Comparison of ENCODE assay signal across 8 cellular contexts in genomic region chr6:45377555-45378323, GRCh38. TPM values are rescaled to one million over a fixed set of nuclear protein-coding genes. Genes with fewer than 3 reads are reported as not detected.
DNase-seq lines count a peak whose midpoint lies in the region; TF ChIP-seq lines count a peak whose summit lies in the region.

SUPT3H (minus strand) TSS chr6:45377934.

- H3K27me3 ChIP-seq in Caco-2 (replicated peaks; ENCODE audit: control insufficient read depth, insufficient read depth, low read length): no peaks in the 10 kb centered on the region

- H3K9me3 Mint-ChIP-seq in Caco-2 (ENCODE audit: unreplicated experiment) (no peaks in the 10 kb centered on the region), endothelial cell (ENCODE audit: unreplicated experiment) (no peaks in the 10 kb centered on the region)

- peaks cover 9% of the 10 kb centered on the region for H3K4me1 ChIP-seq in Caco-2

- POLR2A ChIA-PET in Caco-2 (lab: Charles Lee): interaction anchor here (0.6 to 1.1 kb wide), 5 partner anchors 15 to 503 kb away, joined by 3 to 4 read pairs (median 3); no protein-coding TSS in a partner anchor

- H3K4me3 ChIP-seq in Caco-2 (ENCODE audit: low read depth, low read length): peak within 1 kb of the TSS; percentile 89

- CTCF ChIA-PET in Caco-2 (lab: Charles Lee): interaction anchor here (0.6 to 1.8 kb wide), 7 partner anchors 14 to 902 kb away, joined by 3 to 11 read pairs (median 5); no protein-coding TSS in a partner anchor

- H3K27ac Mint-ChIP-seq in Caco-2 (ENCODE audit: unreplicated experiment) (peak within 1 kb of the TSS; percentile 98), endothelial cell (ENCODE audit: unreplicated experiment) (peak within 1 kb of the TSS; percentile 99)

- H3K36me3 ChIP-seq in Caco-2 (ENCODE audit: control insufficient read depth, insufficient read depth, low read length): no peaks in the 10 kb centered on the region

- H3K36me3 Mint-ChIP-seq in Caco-2 (ENCODE audit: insufficient read depth, unreplicated experiment) (peaks cover 18% of the 10 kb centered on the region), endothelial cell (ENCODE audit: low read depth, unreplicated experiment) (no peaks in the 10 kb centered on the region)

- peaks cover 7% of the 10 kb centered on the region for H3K4me1 Mint-ChIP-seq in Caco-2 (ENCODE audit: low read depth, unreplicated experiment)
- peaks cover 19% of the 10 kb centered on the region for H3K4me1 Mint-ChIP-seq in endothelial cell (ENCODE audit: unreplicated experiment)

- intact Hi-C loops in Caco-2 (cut with micrococcal nuclease; ENCODE audit: unreplicated experiment): loop anchor here (2.0 kb wide), 1 partner anchor 337 kb away; no protein-coding TSS in a partner anchor

- no peaks in the 10 kb centered on the region for H3K9me3 ChIP-seq in Caco-2

- DNase-seq in Caco-2 (peak; percentile 92 to 94), GM20000 (ENCODE audit: low spot score) (peak; percentile 92), HS-5 (ENCODE audit: low read depth) (peak; percentile 71), NOMO-1 treated with DMSO at 0.1 percent for 48 hours (lab: John Stamatoyannopoulos, UW; ENCODE audit: unreplicated experiment) (peak; percentile 87), endothelial cell (ENCODE audit: low spot score) (peak; percentile 95), midbrain (lab: John Stamatoyannopoulos, UW) (peak; percentile 93)
- peak; percentile 91 for DNase-seq in activated CD8-positive, alpha-beta memory T cell treated with anti-CD3 and anti-CD28 coated beads, Interleukin-2, amount 50 U/mL, for 24 hours (ENCODE audit: extremely low read depth)
- DNase-seq in stimulated activated CD8-positive, alpha-beta memory T cell treated with anti-CD3 and anti-CD28 coated beads, Interleukin-15, amount 100 ng/mL, for 48 hours (ENCODE audit: low read depth in 2 of 2): peak; percentile 94 to 96

- H3K4me3 Mint-ChIP-seq in Caco-2 (ENCODE audit: unreplicated experiment): peak within 1 kb of the TSS; percentile 99
- peak within 1 kb of the TSS; percentile 99 for H3K4me3 Mint-ChIP-seq in endothelial cell (ENCODE audit: unreplicated experiment)

- TF ChIP-seq CTCF in Caco-2 (IDR thresholded peaks at IDR 0.05; ENCODE audit: insufficient read depth in 1 of 2, low read depth in 1 of 2, low read length in 1 of 2, severe bottlenecking in 1 of 2, unreplicated experiment in 1 of 2): peak in 1 of 2 experiments; percentile 22
- peak; percentile 16 for TF ChIP-seq CTCF in GM20000 (IDR thresholded peaks at IDR 0.05; ENCODE audit: extremely low read depth, missing control alignments)
- no peak for TF ChIP-seq CTCF in endothelial cell (IDR thresholded peaks at IDR 0.05; ENCODE audit: unreplicated experiment)

- no TSS peak for BruUV-seq in Caco-2 (replicated peaks; lab: Mats Ljungman, UMichigan)

- H3K27me3 Mint-ChIP-seq in Caco-2 (ENCODE audit: insufficient read depth, unreplicated experiment) (no peaks in the 10 kb centered on the region), endothelial cell (ENCODE audit: unreplicated experiment) (peaks cover 9% of the 10 kb centered on the region)

RNA-seq across cellular contexts. Expression of gene SUPT3H, which starts in this region (rescaled TPM):
- total RNA-seq in Caco-2 (2022) (13.2 and 15.7 TPM in 2 replicates), endothelial cell (ENCODE audit: unreplicated experiment) (28.5 TPM)

Comparison
In these comparisons a context has a peak if more than half of its experiments do, and no peak if none do; other contexts are left out.
1. Peak in every context shown above with its lines: DNase-seq and H3K4me3 ChIP-seq.